17 cellular contexts compared by ENCODE assay signal in genomic region chr3:71704915-71705314, GRCh38. TPM values are rescaled to one million over a fixed set of nuclear protein-coding genes. Genes with fewer than 3 reads are reported as not detected.
DNase-seq lines count a peak whose midpoint lies in the region; ATAC-seq and TF ChIP-seq lines count a peak whose summit lies in the region.
"Had no signal": no experiment of that assay in that cellular context is flagged by ENCODE, and none has a peak within 500 bp of the region (broad histone marks: within the 10 kb centered on the region; RNA-seq: fewer than 3 reads in every experiment).

No MANE protein-coding gene starts in this region.

- intact Hi-C loops in Right ventricle myocardium superior (cut with DNase I) = loop anchor here (10.0 kb wide), 1 partner anchor 1120 kb away; no protein-coding TSS in a partner anchor
- intact Hi-C loops in cardiac septum (cut with DNase I) = no loop called here
- intact Hi-C loops in activated CD4-positive, alpha-beta memory T cell treated with anti-CD3 and anti-CD28 coated beads for 36 hours (cut with micrococcal nuclease) = no loop called here

- CTCF ChIA-PET in activated CD4-positive, alpha-beta memory T cell treated with anti-CD3 and anti-CD28 coated beads for 36 hours (lab: Charles Lee) = interaction anchor here (1.5 kb wide), 1 partner anchor 25 kb away, joined by 5 read pairs; no protein-coding TSS in a partner anchor

- TF ChIP-seq CTCF in glutamatergic neuron (IDR thresholded peaks at IDR 0.05; ENCODE audit: partially characterized antibody, unreplicated experiment) = no peak

- no peaks in the 10 kb centered on the region for H3K27me3 Mint-ChIP-seq in activated CD4-positive, alpha-beta memory T cell treated with anti-CD3 and anti-CD28 coated beads for 36 hours
- no peaks in the 10 kb centered on the region for H3K27me3 Mint-ChIP-seq in central memory CD8-positive, alpha-beta T cell
- H3K27me3 Mint-ChIP-seq in natural killer cell treated with Interleukin-12 subunit alpha and Interleukin-12 subunit beta and Interleukin-15 and Interleukin-18, amount 100 ng/mL, for 72 hours = no peaks in the 10 kb centered on the region
- no peaks in the 10 kb centered on the region for H3K27me3 Mint-ChIP-seq in glutamatergic neuron (ENCODE audit: unreplicated experiment)

- no peaks in the 10 kb centered on the region for H3K9me3 Mint-ChIP-seq in activated CD4-positive, alpha-beta memory T cell treated with anti-CD3 and anti-CD28 coated beads for 36 hours
- H3K9me3 Mint-ChIP-seq in central memory CD8-positive, alpha-beta T cell = no peaks in the 10 kb centered on the region
- H3K9me3 Mint-ChIP-seq in natural killer cell treated with Interleukin-12 subunit alpha and Interleukin-12 subunit beta and Interleukin-15 and Interleukin-18, amount 100 ng/mL, for 72 hours = no peaks in the 10 kb centered on the region
- no peaks in the 10 kb centered on the region for H3K9me3 Mint-ChIP-seq in glutamatergic neuron (ENCODE audit: unreplicated experiment)

- H3K4me3 Mint-ChIP-seq in activated CD4-positive, alpha-beta memory T cell treated with anti-CD3 and anti-CD28 coated beads for 36 hours = no peak overlapping the region
- no peak overlapping the region for H3K4me3 Mint-ChIP-seq in central memory CD8-positive, alpha-beta T cell
- peak overlapping the region; percentile 54 for H3K4me3 Mint-ChIP-seq in natural killer cell treated with Interleukin-12 subunit alpha and Interleukin-12 subunit beta and Interleukin-15 and Interleukin-18, amount 100 ng/mL, for 72 hours
- no peak overlapping the region for H3K4me3 Mint-ChIP-seq in glutamatergic neuron (ENCODE audit: unreplicated experiment)

- peaks cover 74% of the 10 kb centered on the region for H3K4me1 Mint-ChIP-seq in activated CD4-positive, alpha-beta memory T cell treated with anti-CD3 and anti-CD28 coated beads for 36 hours (ENCODE audit: low read depth)
- peaks cover 53% of the 10 kb centered on the region for H3K4me1 Mint-ChIP-seq in central memory CD8-positive, alpha-beta T cell
- H3K4me1 Mint-ChIP-seq in natural killer cell treated with Interleukin-12 subunit alpha and Interleukin-12 subunit beta and Interleukin-15 and Interleukin-18, amount 100 ng/mL, for 72 hours (ENCODE audit: low read depth in 2 of 2) = peaks cover 70 to 74% of the 10 kb centered on the region in 2 donors
- peaks cover 8% of the 10 kb centered on the region for H3K4me1 Mint-ChIP-seq in glutamatergic neuron (ENCODE audit: low read depth, unreplicated experiment)

- DNase-seq in Right ventricle myocardium superior = no peak
- no peak for DNase-seq in cardiac septum (ENCODE audit: low spot score)
- DNase-seq in activated CD4-positive, alpha-beta memory T cell treated with anti-CD3 and anti-CD28 coated beads for 36 hours = no peak
- no peak for DNase-seq in central memory CD8-positive, alpha-beta T cell (ENCODE audit: low spot score in 2 of 2)
- DNase-seq in natural killer cell treated with Interleukin-12 subunit alpha and Interleukin-12 subunit beta and Interleukin-15 and Interleukin-18, amount 100 ng/mL, for 72 hours (ENCODE audit: low spot score) = no peak
- no peak for DNase-seq in glutamatergic neuron
- no peak for DNase-seq in SK-N-DZ (ENCODE audit: low spot score)
- DNase-seq: BE2C, DMS 273 treated with DMSO at 0.1 percent for 48 hours, EL, H7, MM.1S, NCI-H1930, NCI-H2171, NCI-H774 had no signal

- ATAC-seq in Right ventricle myocardium superior (ENCODE audit: poor library complexity) (peak; percentile 82), HG02981 (IDR thresholded peaks at IDR 0.05; ENCODE audit: unreplicated experiment) (no peak)
- no peak for ATAC-seq in central memory CD8-positive, alpha-beta T cell (replicated peaks; ENCODE audit: extremely low read depth, poor library complexity, severe bottlenecking)
- no peak for ATAC-seq in natural killer cell treated with Interleukin-12 subunit alpha and Interleukin-12 subunit beta and Interleukin-15 and Interleukin-18, amount 100 ng/mL, for 72 hours

- peaks cover 10% of the 10 kb centered on the region for H3K36me3 Mint-ChIP-seq in activated CD4-positive, alpha-beta memory T cell treated with anti-CD3 and anti-CD28 coated beads for 36 hours
- H3K36me3 Mint-ChIP-seq in central memory CD8-positive, alpha-beta T cell (ENCODE audit: insufficient read depth) = peaks cover 23% of the 10 kb centered on the region
- H3K36me3 Mint-ChIP-seq in natural killer cell treated with Interleukin-12 subunit alpha and Interleukin-12 subunit beta and Interleukin-15 and Interleukin-18, amount 100 ng/mL, for 72 hours = peaks cover 5% of the 10 kb centered on the region
- H3K36me3 Mint-ChIP-seq in glutamatergic neuron (ENCODE audit: unreplicated experiment) = no peaks in the 10 kb centered on the region

- POLR2A ChIA-PET in activated CD4-positive, alpha-beta memory T cell treated with anti-CD3 and anti-CD28 coated beads for 36 hours (lab: Charles Lee) = no interaction called here

- peak overlapping the region; percentile 38 for H3K27ac Mint-ChIP-seq in activated CD4-positive, alpha-beta memory T cell treated with anti-CD3 and anti-CD28 coated beads for 36 hours
- H3K27ac Mint-ChIP-seq in central memory CD8-positive, alpha-beta T cell (ENCODE audit: low read depth) = peak overlapping the region; percentile 80
- peak overlapping the region; percentile 89 to 92 for H3K27ac Mint-ChIP-seq in natural killer cell treated with Interleukin-12 subunit alpha and Interleukin-12 subunit beta and Interleukin-15 and Interleukin-18, amount 100 ng/mL, for 72 hours
- H3K27ac Mint-ChIP-seq in glutamatergic neuron (ENCODE audit: unreplicated experiment) = no peak overlapping the region

RNA-seq across cellular contexts. Expression of gene EIF4E3, which starts 20.3 kb away (rescaled TPM):
- 52.6 TPM for total RNA-seq in Right ventricle myocardium superior
- 54.7 TPM for total RNA-seq in cardiac septum
- 10 to 100 TPM; 36.7 to 37.6 TPM for total RNA-seq in activated CD4-positive, alpha-beta memory T cell treated with anti-CD3 and anti-CD28 coated beads for 36 hours
- 10 to 100 TPM; 20.4 to 24.0 TPM for total RNA-seq in natural killer cell treated with Interleukin-12 subunit alpha and Interleukin-12 subunit beta and Interleukin-15 and Interleukin-18, amount 100 ng/mL, for 72 hours
- total RNA-seq in glutamatergic neuron (ENCODE audit: unreplicated experiment) = 21.9 TPM
- 1.3 and 1.4 TPM in 2 replicates for polyA plus RNA-seq in SK-N-DZ (2014; cell fraction: cytosol; rRNA removed)
- 2.4 and 3.3 TPM in 2 replicates for polyA plus RNA-seq in SK-N-DZ (2014; cell fraction: nucleus; rRNA removed)

RNA-seq across cellular contexts. Expression of gene GPR27, which starts 48.7 kb away (rescaled TPM):
- total RNA-seq in Right ventricle myocardium superior = 3.7 TPM
- 8.3 TPM for total RNA-seq in cardiac septum
- total RNA-seq in activated CD4-positive, alpha-beta memory T cell treated with anti-CD3 and anti-CD28 coated beads for 36 hours = 1 to 10 TPM; 1.2 to 1.3 TPM
- 1 to 10 TPM in 1 of 2 donors, not detected in 1; 4.5 TPM for total RNA-seq in natural killer cell treated with Interleukin-12 subunit alpha and Interleukin-12 subunit beta and Interleukin-15 and Interleukin-18, amount 100 ng/mL, for 72 hours
- total RNA-seq in glutamatergic neuron (ENCODE audit: unreplicated experiment) = 4.7 TPM
- 1.8 and 3.7 TPM in 2 replicates for polyA plus RNA-seq in SK-N-DZ (2014; cell fraction: cytosol; rRNA removed)
- polyA plus RNA-seq in SK-N-DZ (2014; cell fraction: nucleus; rRNA removed) = 1.8 TPM in 2 replicates
- polyA plus RNA-seq: AG04450 had no signal
